ENCODE assay signal across 20 cellular contexts in genomic region chr2:11387100-11387390, GRCh38. TPM values are rescaled to one million over a fixed set of nuclear protein-coding genes. Genes with fewer than 3 reads are reported as not detected.
A peak's percentile ranks its signal among the peaks of the same experiment; 100 is the strongest.
DNase-seq lines count a peak whose midpoint lies in the region; ATAC-seq and TF ChIP-seq lines count a peak whose summit lies in the region.
"Had no signal": no experiment of that assay in that cellular context is flagged by ENCODE, and none has a peak within 500 bp of the region (broad histone marks: within the 10 kb centered on the region; RNA-seq: fewer than 3 reads in every experiment).

No MANE protein-coding gene starts in this region.

- 64 to 76% (median 67%) methylated on average over 9 of the region's 9 CpGs for WGBS in ovary, 3 donors

- peak overlapping the region; percentile 41 for H3K27ac ChIP-seq in temporal lobe (ENCODE audit: low read depth, low read length)
- H3K27ac ChIP-seq in ovary, result no peak overlapping the region
- H3K27ac ChIP-seq: breast epithelium had no signal

- no peaks in the 10 kb centered on the region for H3K36me3 ChIP-seq in ovary
- H3K36me3 ChIP-seq: breast epithelium had no signal

- no peak for TF ChIP-seq POLR2A in ovary (IDR thresholded peaks at IDR 0.05)

- ATAC-seq in omental fat pad (ENCODE audit: low FRiP score), result no peak
- ATAC-seq: activated CD4-positive, alpha-beta T cell treated with anti-CD3 and anti-CD28 coated beads for 36 hours; activated naive CD4-positive, alpha-beta T cell treated with anti-CD3 and anti-CD28 coated beads, Interleukin-2, amount 50 U/mL, for 72 hours; GM12878; natural killer cell had no signal

- TF ChIP-seq CTCF in omental fat pad (IDR thresholded peaks at IDR 0.05) (no peak), ovary (IDR thresholded peaks at IDR 0.05) (no peak)

- intact Hi-C loops in ovary (cut with DNase I), result no loop called here

- no peaks in the 10 kb centered on the region for H3K9me3 ChIP-seq in ovary
- H3K9me3 ChIP-seq: breast epithelium had no signal

- no peak for TF ChIP-seq EP300 in ovary (IDR thresholded peaks at IDR 0.05)

- peaks cover 2% of the 10 kb centered on the region for H3K4me1 ChIP-seq in ovary (ENCODE audit: insufficient read depth)
- H3K4me1 ChIP-seq: breast epithelium had no signal

- DNase-seq in ELF-1 (ENCODE audit: low read depth, low spot score) (peak; percentile 30), RPMI7951 (ENCODE audit: low read depth) (peak; percentile 90), fibroblast of gingiva (ENCODE audit: low read depth) (peak; percentile 59), RKO (ENCODE audit: low spot score) (no peak), NCI-H1417 treated with DMSO at 0.1 percent for 48 hours (lab: John Stamatoyannopoulos, UW) (no peak), omental fat pad (ENCODE audit: low spot score) (no peak), ovary (no peak)
- DNase-seq: activated CD4-positive, alpha-beta T cell treated with anti-CD3 and anti-CD28 coated beads for 36 hours; CD4-positive, alpha-beta T cell; effector CD4-positive, alpha-beta T cell; H7; natural killer cell; NCI-H1048; NCI-H2171; retina; substantia nigra had no signal

- no peaks in the 10 kb centered on the region for H3K27me3 ChIP-seq in ovary
- H3K27me3 ChIP-seq: breast epithelium had no signal

- H3K4me3 ChIP-seq in ovary, result no peak overlapping the region
- H3K4me3 ChIP-seq: breast epithelium, GM12878 had no signal

RNA-seq across cellular contexts. Expression of gene ROCK2, which starts 42.6 kb away (rescaled TPM):
- 36.6 and 45.4 TPM in 2 replicates for total RNA-seq in RPMI7951 (2014; rRNA removed; shearing (Covaris generic))
- total RNA-seq in temporal lobe (47.5 TPM), omental fat pad (100 to 1,000 TPM; 110 to 197 (median 155) TPM), ovary (10 to 100 TPM; 40.1 to 71.9 (median 52.7) TPM)
- 10 to 100 TPM; 13.2 to 25.8 TPM for polyA plus RNA-seq in ovary

Comparison
In these comparisons a context has a peak if more than half of its experiments do, and no peak if none do; other contexts are left out.
1. DNase-seq: peak in ELF-1 (single experiment), RPMI7951 (single experiment) and fibroblast of gingiva (single experiment); none in RKO (single experiment), NCI-H1417 treated with DMSO at 0.1 percent for 48 hours (single experiment), omental fat pad (single experiment) and ovary (0 of 5).